ENCODE assay signal across 39 cellular contexts in genomic region chr7:31091926-31092325, GRCh38. TPM values are rescaled to one million over a fixed set of nuclear protein-coding genes. Genes with fewer than 3 reads are reported as not detected.
"Had no signal": no experiment of that assay in that cellular context is flagged by ENCODE, and none has a peak within 500 bp of the region (broad histone marks: within the 10 kb centered on the region; RNA-seq: fewer than 3 reads in every experiment).

No MANE protein-coding gene starts in this region.

- H3K27me3 ChIP-seq: adrenal gland, ascending aorta, body of pancreas, brain microvascular endothelial cell, cardiac muscle cell had no signal

- DNase-seq: activated effector memory CD4-positive, alpha-beta T cell treated with Interleukin-2 at 50 U/mL for 16 hours; activated gamma-delta T cell; activated gamma-delta T cell treated with Interleukin-2 at 50 U/mL for 16 hours; activated naive CD4-positive, alpha-beta T cell; activated naive CD4-positive, alpha-beta T cell treated with anti-CD3 and anti-CD28 coated beads for 36 hours; activated naive CD4-positive, alpha-beta T cell treated with anti-CD3 and anti-CD28 coated beads, Interleukin-2, amount 10 ng/mL, durations not matched to agents 7 days and 5 days; activated naive CD4-positive, alpha-beta T cell treated with anti-CD3 and anti-CD28 coated beads, Interleukin-2, amount 50 U/mL, for 16 hours; activated naive CD4-positive, alpha-beta T cell treated with Interleukin-2 at 50 U/mL for 16 hours; activated naive CD8-positive, alpha-beta T cell treated with anti-CD3 and anti-CD28 coated beads for 36 hours; activated naive CD8-positive, alpha-beta T cell treated with anti-CD3 and anti-CD28 coated beads, Interleukin-2, amount 10 ng/mL, durations not matched to agents 7 days and 5 days; activated naive CD8-positive, alpha-beta T cell treated with anti-CD3 and anti-CD28 coated beads, Interleukin-2, amount 50 U/mL, for 24 hours; activated T-cell treated with anti-CD3 and anti-CD28 coated beads for 4 hours; activated T-cell treated with anti-CD3 and anti-CD28 coated beads, Interleukin-2, amount 50 U/mL, for 1 hour; activated T-cell treated with anti-CD3 and anti-CD28 coated beads, Interleukin-2, amount 50 U/mL, for 24 hours; activated T-cell treated with anti-CD3 and anti-CD28 coated beads, Interleukin-2, amount 50 U/mL, for 4 hours; activated T-cell treated with anti-CD3 and anti-CD28 coated beads, Interleukin-2, amount 50 U/mL, for 48 hours; activated T-cell treated with anti-CD3 and anti-CD28 coated beads, Interleukin-2, amount 50 U/mL, for 72 hours; adrenal gland; amniotic stem cell; amygdala; anterior cingulate cortex; body of pancreas; brain microvascular endothelial cell; caudate nucleus; central memory CD4-positive, alpha-beta T cell had no signal

- H3K36me3 Mint-ChIP-seq: activated naive CD4-positive, alpha-beta T cell treated with anti-CD3 and anti-CD28 coated beads, Interleukin-2, amount 10 ng/mL, durations not matched to agents 7 days and 5 days; activated naive CD4-positive, alpha-beta T cell treated with anti-CD3 and anti-CD28 coated beads, Interleukin-2, amount 50 U/mL, for 24 hours; activated naive CD4-positive, alpha-beta T cell treated with anti-CD3 and anti-CD28 coated beads, Interleukin-2, amount 50 U/mL, for 72 hours; activated naive CD8-positive, alpha-beta T cell; activated naive CD8-positive, alpha-beta T cell treated with anti-CD3 and anti-CD28 coated beads for 36 hours; activated naive CD8-positive, alpha-beta T cell treated with anti-CD3 and anti-CD28 coated beads, Interleukin-2, amount 10 ng/mL, durations not matched to agents 7 days and 5 days had no signal

- H3K9me3 ChIP-seq: adrenal gland, ascending aorta, body of pancreas, breast epithelium had no signal

- H3K36me3 ChIP-seq: adrenal gland, ascending aorta, brain microvascular endothelial cell, breast epithelium, cardiac muscle cell had no signal

- H3K9me3 Mint-ChIP-seq: activated naive CD4-positive, alpha-beta T cell treated with anti-CD3 and anti-CD28 coated beads for 36 hours; activated naive CD4-positive, alpha-beta T cell treated with anti-CD3 and anti-CD28 coated beads, Interleukin-2, amount 10 ng/mL, durations not matched to agents 7 days and 5 days; activated naive CD4-positive, alpha-beta T cell treated with anti-CD3 and anti-CD28 coated beads, Interleukin-2, amount 50 U/mL, for 24 hours; activated naive CD4-positive, alpha-beta T cell treated with anti-CD3 and anti-CD28 coated beads, Interleukin-2, amount 50 U/mL, for 72 hours; activated naive CD8-positive, alpha-beta T cell treated with anti-CD3 and anti-CD28 coated beads for 36 hours; activated naive CD8-positive, alpha-beta T cell treated with anti-CD3 and anti-CD28 coated beads, Interleukin-2, amount 10 ng/mL, durations not matched to agents 7 days and 5 days; activated naive CD8-positive, alpha-beta T cell treated with anti-CD3 and anti-CD28 coated beads, Interleukin-2, amount 50 U/mL, for 24 hours; activated T-cell treated with anti-CD3 and anti-CD28 coated beads, Interleukin-2, amount 50 U/mL, for 24 hours; activated T-cell treated with anti-CD3 and anti-CD28 coated beads, Interleukin-2, amount 50 U/mL, for 4 hours; activated T-cell treated with anti-CD3 and anti-CD28 coated beads, Interleukin-2, amount 50 U/mL, for 72 hours; activated T-helper 1 cell treated with anti-CD3 and anti-CD28 coated beads, Interleukin-12 subunit alpha, Interleukin-12 subunit beta, Interleukin-2, Interleukin-4 antibody, amounts not matched to agents 30 ng/mL and 10 ng/mL and 1 ng/mL, durations not matched to agents 14 hours and 24 hours and 36 hours; activated T-helper 17 cell treated with anti-CD3 and anti-CD28 coated beads, Interleukin-2, amount 50 U/mL, for 72 hours; activated T-helper 2 cell treated with anti-CD3 and anti-CD28 coated beads, Interferon-gamma antibody, Interleukin-2, Interleukin-4, amounts not matched to agents 10 μg/mL and 5 μg/mL and 100 μg/mL, durations not matched to agents 14 hours and 24 hours and 36 hours; brain; central memory CD8-positive, alpha-beta T cell had no signal

- ATAC-seq: activated naive CD4-positive, alpha-beta T cell treated with anti-CD3 and anti-CD28 coated beads, Interleukin-2, amount 50 U/mL, for 72 hours; activated naive CD8-positive, alpha-beta T cell treated with anti-CD3 and anti-CD28 coated beads, Interleukin-2, amount 50 U/mL, for 24 hours; activated T-cell treated with anti-CD3 and anti-CD28 coated beads, Interleukin-2, amount 50 U/mL, for 4 hours; activated T-cell treated with anti-CD3 and anti-CD28 coated beads, Interleukin-2, amount 50 U/mL, for 72 hours; activated T-helper 17 cell treated with anti-CD3 and anti-CD28 coated beads, Interleukin-2, amount 50 U/mL, for 72 hours; body of pancreas had no signal

- H3K4me1 Mint-ChIP-seq: activated naive CD4-positive, alpha-beta T cell treated with anti-CD3 and anti-CD28 coated beads, Interleukin-2, amount 10 ng/mL, durations not matched to agents 7 days and 5 days; activated naive CD4-positive, alpha-beta T cell treated with anti-CD3 and anti-CD28 coated beads, Interleukin-2, amount 50 U/mL, for 24 hours; activated naive CD8-positive, alpha-beta T cell treated with anti-CD3 and anti-CD28 coated beads for 36 hours; activated naive CD8-positive, alpha-beta T cell treated with anti-CD3 and anti-CD28 coated beads, Interleukin-2, amount 10 ng/mL, durations not matched to agents 7 days and 5 days; activated naive CD8-positive, alpha-beta T cell treated with anti-CD3 and anti-CD28 coated beads, Interleukin-2, amount 50 U/mL, for 24 hours; activated T-helper 17 cell treated with anti-CD3 and anti-CD28 coated beads, Interleukin-2, amount 50 U/mL, for 72 hours; central memory CD8-positive, alpha-beta T cell had no signal

- H3K4me3 ChIP-seq: adrenal gland, ascending aorta, body of pancreas, breast epithelium, cardiac muscle cell had no signal

- H3K27ac Mint-ChIP-seq: activated naive CD4-positive, alpha-beta T cell treated with anti-CD3 and anti-CD28 coated beads for 36 hours; activated naive CD4-positive, alpha-beta T cell treated with anti-CD3 and anti-CD28 coated beads, Interleukin-2, amount 10 ng/mL, durations not matched to agents 7 days and 5 days; activated naive CD4-positive, alpha-beta T cell treated with anti-CD3 and anti-CD28 coated beads, Interleukin-2, amount 50 U/mL, for 24 hours; activated naive CD4-positive, alpha-beta T cell treated with anti-CD3 and anti-CD28 coated beads, Interleukin-2, amount 50 U/mL, for 72 hours; activated naive CD8-positive, alpha-beta T cell; activated naive CD8-positive, alpha-beta T cell treated with anti-CD3 and anti-CD28 coated beads for 36 hours; activated naive CD8-positive, alpha-beta T cell treated with anti-CD3 and anti-CD28 coated beads, Interleukin-2, amount 10 ng/mL, durations not matched to agents 7 days and 5 days; activated naive CD8-positive, alpha-beta T cell treated with anti-CD3 and anti-CD28 coated beads, Interleukin-2, amount 50 U/mL, for 24 hours; activated T-cell treated with anti-CD3 and anti-CD28 coated beads, Interleukin-2, amount 50 U/mL, for 24 hours; activated T-cell treated with anti-CD3 and anti-CD28 coated beads, Interleukin-2, amount 50 U/mL, for 72 hours; activated T-helper 1 cell treated with anti-CD3 and anti-CD28 coated beads, Interleukin-12 subunit alpha, Interleukin-12 subunit beta, Interleukin-2, Interleukin-4 antibody, amounts not matched to agents 30 ng/mL and 10 ng/mL and 1 ng/mL, durations not matched to agents 14 hours and 24 hours and 36 hours; activated T-helper 17 cell treated with anti-CD3 and anti-CD28 coated beads, Interleukin-2, amount 50 U/mL, for 72 hours; activated T-helper 2 cell treated with anti-CD3 and anti-CD28 coated beads, Interferon-gamma antibody, Interleukin-2, Interleukin-4, amounts not matched to agents 10 μg/mL and 5 μg/mL and 100 μg/mL, durations not matched to agents 14 hours and 24 hours and 36 hours had no signal

- FAIRE-seq: astrocyte, bronchial epithelial cell had no signal

- H3K4me1 ChIP-seq: adrenal gland, ascending aorta, body of pancreas, breast epithelium had no signal

- H3K27ac ChIP-seq: adrenal gland, ascending aorta, body of pancreas, brain microvascular endothelial cell, breast epithelium, cardiac muscle cell had no signal

- H3K4me3 Mint-ChIP-seq: activated naive CD4-positive, alpha-beta T cell treated with anti-CD3 and anti-CD28 coated beads for 36 hours; activated naive CD4-positive, alpha-beta T cell treated with anti-CD3 and anti-CD28 coated beads, Interleukin-2, amount 10 ng/mL, durations not matched to agents 7 days and 5 days; activated naive CD4-positive, alpha-beta T cell treated with anti-CD3 and anti-CD28 coated beads, Interleukin-2, amount 50 U/mL, for 24 hours; activated naive CD8-positive, alpha-beta T cell; activated naive CD8-positive, alpha-beta T cell treated with anti-CD3 and anti-CD28 coated beads for 36 hours; activated naive CD8-positive, alpha-beta T cell treated with anti-CD3 and anti-CD28 coated beads, Interleukin-2, amount 10 ng/mL, durations not matched to agents 7 days and 5 days; activated naive CD8-positive, alpha-beta T cell treated with anti-CD3 and anti-CD28 coated beads, Interleukin-2, amount 50 U/mL, for 24 hours; activated T-cell treated with anti-CD3 and anti-CD28 coated beads, Interleukin-2, amount 50 U/mL, for 24 hours; activated T-cell treated with anti-CD3 and anti-CD28 coated beads, Interleukin-2, amount 50 U/mL, for 4 hours; activated T-cell treated with anti-CD3 and anti-CD28 coated beads, Interleukin-2, amount 50 U/mL, for 72 hours; activated T-helper 1 cell treated with anti-CD3 and anti-CD28 coated beads, Interleukin-12 subunit alpha, Interleukin-12 subunit beta, Interleukin-2, Interleukin-4 antibody, amounts not matched to agents 30 ng/mL and 10 ng/mL and 1 ng/mL, durations not matched to agents 14 hours and 24 hours and 36 hours; activated T-helper 17 cell treated with anti-CD3 and anti-CD28 coated beads, Interleukin-2, amount 50 U/mL, for 72 hours; brain; central memory CD8-positive, alpha-beta T cell had no signal

- H3K27me3 Mint-ChIP-seq: activated naive CD4-positive, alpha-beta T cell treated with anti-CD3 and anti-CD28 coated beads, Interleukin-2, amount 50 U/mL, for 24 hours; activated naive CD8-positive, alpha-beta T cell treated with anti-CD3 and anti-CD28 coated beads, Interleukin-2, amount 50 U/mL, for 24 hours; brain had no signal

RNA-seq across cellular contexts. Expression of gene ADCYAP1R1, which starts 39.8 kb away (rescaled TPM):
- total RNA-seq: activated naive CD4-positive, alpha-beta T cell treated with anti-CD3 and anti-CD28 coated beads for 36 hours; activated naive CD4-positive, alpha-beta T cell treated with anti-CD3 and anti-CD28 coated beads, Interleukin-2, amount 50 U/mL, for 72 hours; activated naive CD8-positive, alpha-beta T cell treated with anti-CD3 and anti-CD28 coated beads for 36 hours; activated naive CD8-positive, alpha-beta T cell treated with anti-CD3 and anti-CD28 coated beads, Interleukin-2, amount 10 ng/mL, durations not matched to agents 7 days and 5 days; activated T-cell treated with anti-CD3 and anti-CD28 coated beads, Interleukin-2, amount 50 U/mL, for 4 hours; activated T-helper 1 cell treated with anti-CD3 and anti-CD28 coated beads, Interleukin-12 subunit alpha, Interleukin-12 subunit beta, Interleukin-2, Interleukin-4 antibody, amounts not matched to agents 30 ng/mL and 10 ng/mL and 1 ng/mL, durations not matched to agents 14 hours and 24 hours and 36 hours; activated T-helper 17 cell treated with anti-CD3 and anti-CD28 coated beads, Interleukin-2, amount 50 U/mL, for 72 hours; activated T-helper 2 cell treated with anti-CD3 and anti-CD28 coated beads, Interferon-gamma antibody, Interleukin-2, Interleukin-4, amounts not matched to agents 10 μg/mL and 5 μg/mL and 100 μg/mL, durations not matched to agents 14 hours and 24 hours and 36 hours; bronchial epithelial cell had no signal
- polyA plus RNA-seq: aorta had no signal
